In genomic region chr2:197647961-197648690, GRCh38 we compare ENCODE assay signal across 16 cellular contexts. TPM values are rescaled to one million over a fixed set of nuclear protein-coding genes. Genes with fewer than 3 reads are reported as not detected.
DNase-seq lines count a peak whose midpoint lies in the region; ATAC-seq, FAIRE-seq and TF ChIP-seq lines count a peak whose summit lies in the region.
"Had no signal": no experiment of that assay in that cellular context is flagged by ENCODE, and none has a peak within 500 bp of the region (broad histone marks: within the 10 kb centered on the region; RNA-seq: fewer than 3 reads in every experiment).

No MANE protein-coding gene starts in this region.

- no peak for TF ChIP-seq EP300 in upper lobe of left lung (IDR thresholded peaks at IDR 0.05)

- H3K9me3 ChIP-seq in adipocyte (ENCODE audit: control insufficient read depth, low read length) (no peaks in the 10 kb centered on the region), upper lobe of left lung (no peaks in the 10 kb centered on the region)
- H3K9me3 ChIP-seq: BLaER1 treated with 17β-estradiol and CSF1 and Interleukin-3, amounts not matched to agents 10 nM and 100 nM; testis had no signal

- H3K4me3 ChIP-seq in adipocyte (ENCODE audit: low read length) (no peak overlapping the region), fibroblast of mammary gland (ENCODE audit: control insufficient read depth, low read depth, low read length) (no peak overlapping the region), upper lobe of left lung (no peak overlapping the region)
- H3K4me3 ChIP-seq: BLaER1 treated with 17β-estradiol and CSF1 and Interleukin-3, amounts not matched to agents 10 nM and 100 nM; testis had no signal

- no peak for DNase-seq in GM18507 (ENCODE audit: extremely low spot score, insufficient read length, low read depth)
- DNase-seq in adipocyte (ENCODE audit: low read depth): peak; percentile 50
- peak; percentile 30 for DNase-seq in fibroblast of mammary gland (ENCODE audit: low read depth)
- DNase-seq in upper lobe of left lung: no peak
- DNase-seq in central memory CD4-positive, alpha-beta T cell: no peak
- no peak for DNase-seq in RPMI8226
- DNase-seq: GF-D8, NCI-H2029 treated with DMSO at 0.1 percent for 48 hours, NCI-H510A treated with DMSO at 0.1 percent for 48 hours, testis had no signal

- H3K27me3 ChIP-seq in adipocyte (replicated peaks; ENCODE audit: control insufficient read depth, insufficient read depth, low read length) (no peaks in the 10 kb centered on the region), upper lobe of left lung (no peaks in the 10 kb centered on the region)
- H3K27me3 ChIP-seq: BLaER1 treated with 17β-estradiol and CSF1 and Interleukin-3, amounts not matched to agents 10 nM and 100 nM; testis had no signal

- 61 to 64% methylated on average over 3 of the region's 3 CpGs for WGBS in upper lobe of left lung, 2 donors

- ATAC-seq in upper lobe of left lung (ENCODE audit: low FRiP score in 2 of 2) (no peak), GM18519 (IDR thresholded peaks at IDR 0.05; ENCODE audit: low FRiP score, unreplicated experiment) (no peak)
- ATAC-seq: esophagus mucosa, HCT116, Right ventricle myocardium inferior had no signal

- no peak overlapping the region for H3K9ac ChIP-seq in adipocyte (ENCODE audit: low read length)
- H3K9ac ChIP-seq: BLaER1 treated with 17β-estradiol and CSF1 and Interleukin-3, amounts not matched to agents 10 nM and 100 nM had no signal

- peak; percentile 51 for FAIRE-seq in GM18507 (lab: Jason Lieb, UNC)
- FAIRE-seq: keratinocyte had no signal

- H3K27ac ChIP-seq in upper lobe of left lung: peak overlapping the region in 3 of 4 donors; percentile 4 to 71 (median 63)
- H3K27ac ChIP-seq: BLaER1 treated with 17β-estradiol and CSF1 and Interleukin-3, amounts not matched to agents 10 nM and 100 nM; testis had no signal

- no peak for TF ChIP-seq CTCF in fibroblast of mammary gland (conservative IDR thresholded peaks at IDR 0.05; ENCODE audit: control insufficient read depth, insufficient read depth, low read depth, low read length)
- TF ChIP-seq CTCF in upper lobe of left lung (IDR thresholded peaks at IDR 0.05): no peak

- H3K4me1 ChIP-seq in adipocyte (ENCODE audit: control insufficient read depth, insufficient read depth, low read length) (peaks cover 16% of the 10 kb centered on the region), upper lobe of left lung (peaks cover 0 to 8% (median 3%) of the 10 kb centered on the region in 4 donors)
- H3K4me1 ChIP-seq: BLaER1 treated with 17β-estradiol and CSF1 and Interleukin-3, amounts not matched to agents 10 nM and 100 nM; testis had no signal

- no peak for TF ChIP-seq POLR2A in upper lobe of left lung (IDR thresholded peaks at IDR 0.05)

- H3K36me3 ChIP-seq in adipocyte (ENCODE audit: control insufficient read depth, insufficient read depth, low read length, severe bottlenecking) (peaks cover 26% of the 10 kb centered on the region), upper lobe of left lung (no peaks in the 10 kb centered on the region)
- H3K36me3 ChIP-seq: BLaER1 treated with 17β-estradiol and CSF1 and Interleukin-3, amounts not matched to agents 10 nM and 100 nM had no signal

RNA-seq across cellular contexts. Expression of gene RFTN2, which starts 27.3 kb away (rescaled TPM):
- 1 to 10 TPM; 1.0 to 7.0 (median 2.8) TPM for total RNA-seq in upper lobe of left lung

RNA-seq across cellular contexts. Expression of gene MARS2, which starts 57.0 kb away (rescaled TPM):
- 10 to 100 TPM in 1 of 6 donors, 1 to 10 TPM in 5; 3.1 to 12.6 (median 6.4) TPM for total RNA-seq in upper lobe of left lung

Comparison
In these comparisons a context has a peak if more than half of its experiments do, and no peak if none do; other contexts are left out.
1. DNase-seq: peak in adipocyte (single experiment) and fibroblast of mammary gland (single experiment); none in GM18507 (single experiment), upper lobe of left lung (0 of 2), central memory CD4-positive, alpha-beta T cell (single experiment) and RPMI8226 (single experiment).